20 cellular contexts compared by ENCODE assay signal in genomic region chr5:144318011-144318410, GRCh38.
"Had no signal": no experiment of that assay in that cellular context is flagged by ENCODE, and none has a peak within 500 bp of the region (broad histone marks: within the 10 kb centered on the region; RNA-seq: fewer than 3 reads in every experiment).

No MANE protein-coding gene starts in this region.

- H3K27ac Mint-ChIP-seq: naive thymus-derived CD8-positive, alpha-beta T cell; stimulated activated naive B cell treated with anti-CD40 and anti-IgM and Interleukin-4, amounts not matched to agents 10 μg/mL and 1 μg/mL and 100 μg/mL, for 72 hours; stimulated activated naive CD8-positive, alpha-beta T cell treated with anti-CD3 and anti-CD28 coated beads, Interleukin-15, amount 100 ng/mL, for 72 hours had no signal

- H3K4me3 Mint-ChIP-seq: naive thymus-derived CD8-positive, alpha-beta T cell; stimulated activated naive B cell treated with anti-CD40 and anti-IgM and Interleukin-4, amounts not matched to agents 10 μg/mL and 1 μg/mL and 100 μg/mL, for 72 hours; stimulated activated naive CD8-positive, alpha-beta T cell treated with anti-CD3 and anti-CD28 coated beads, Interleukin-15, amount 100 ng/mL, for 72 hours had no signal

- H3K27ac ChIP-seq: epithelial cell of prostate, esophagus muscularis mucosa, gastrocnemius medialis, heart right ventricle, neutrophil, sigmoid colon, skin epidermis, testis, tibial nerve, upper lobe of right lung, vagina had no signal

- DNase-seq: effector memory CD4-positive, alpha-beta T cell; gastrocnemius medialis; heart right ventricle; islet precursor cell; mucosa of descending colon; naive thymus-derived CD8-positive, alpha-beta T cell; sigmoid colon; stimulated activated CD4-positive, alpha-beta T cell treated with anti-CD3 and anti-CD28 coated beads, Interleukin-2, amount 100 ng/mL, for 24 hours; stimulated activated CD4-positive, alpha-beta T cell treated with anti-CD3 and anti-CD28 coated beads, Interleukin-4, amount 100 ng/mL, for 4 hours; stimulated activated naive B cell treated with anti-CD40 and anti-IgM and Interleukin-4, amounts not matched to agents 10 μg/mL and 1 μg/mL and 100 μg/mL, for 72 hours; stimulated activated naive CD8-positive, alpha-beta T cell treated with anti-CD3 and anti-CD28 coated beads, Interleukin-15, amount 100 ng/mL, for 72 hours; testis; upper lobe of right lung had no signal

- H3K9me3 Mint-ChIP-seq: naive thymus-derived CD8-positive, alpha-beta T cell; stimulated activated naive CD8-positive, alpha-beta T cell treated with anti-CD3 and anti-CD28 coated beads, Interleukin-15, amount 100 ng/mL, for 72 hours had no signal

- H3K36me3 Mint-ChIP-seq: naive thymus-derived CD8-positive, alpha-beta T cell; stimulated activated naive B cell treated with anti-CD40 and anti-IgM and Interleukin-4, amounts not matched to agents 10 μg/mL and 1 μg/mL and 100 μg/mL, for 72 hours had no signal

- H3K27me3 ChIP-seq: gastrocnemius medialis, neutrophil, sigmoid colon, testis, tibial nerve, upper lobe of right lung, vagina had no signal

- H3K36me3 ChIP-seq: esophagus muscularis mucosa, gastrocnemius medialis, heart right ventricle, neutrophil, sigmoid colon, tibial nerve, upper lobe of right lung, vagina had no signal

- ATAC-seq: gastrocnemius medialis; heart right ventricle; left lobe of liver; mucosa of descending colon; naive thymus-derived CD8-positive, alpha-beta T cell; stimulated activated naive B cell treated with anti-CD40 and anti-IgM and Interleukin-4, amounts not matched to agents 10 μg/mL and 1 μg/mL and 100 μg/mL, for 72 hours; stimulated activated naive CD8-positive, alpha-beta T cell treated with anti-CD3 and anti-CD28 coated beads, Interleukin-15, amount 100 ng/mL, for 72 hours; upper lobe of right lung had no signal

- H3K4me1 ChIP-seq: esophagus muscularis mucosa, gastrocnemius medialis, heart right ventricle, sigmoid colon, testis, tibial nerve, upper lobe of right lung, vagina had no signal

- H3K4me3 ChIP-seq: esophagus muscularis mucosa, gastrocnemius medialis, heart right ventricle, mucosa of descending colon, sigmoid colon, skin epidermis, testis, tibial nerve, upper lobe of right lung, vagina had no signal

- H3K4me1 Mint-ChIP-seq: naive thymus-derived CD8-positive, alpha-beta T cell; stimulated activated naive B cell treated with anti-CD40 and anti-IgM and Interleukin-4, amounts not matched to agents 10 μg/mL and 1 μg/mL and 100 μg/mL, for 72 hours; stimulated activated naive CD8-positive, alpha-beta T cell treated with anti-CD3 and anti-CD28 coated beads, Interleukin-15, amount 100 ng/mL, for 72 hours had no signal

- H3K27me3 Mint-ChIP-seq: stimulated activated naive B cell treated with anti-CD40 and anti-IgM and Interleukin-4, amounts not matched to agents 10 μg/mL and 1 μg/mL and 100 μg/mL, for 72 hours; stimulated activated naive CD8-positive, alpha-beta T cell treated with anti-CD3 and anti-CD28 coated beads, Interleukin-15, amount 100 ng/mL, for 72 hours had no signal

- H3K9me3 ChIP-seq: esophagus muscularis mucosa, gastrocnemius medialis, heart right ventricle, mucosa of descending colon, neutrophil, sigmoid colon, testis, tibial nerve, upper lobe of right lung, vagina had no signal
